18 cellular contexts compared by ENCODE assay signal in the genomic region with DNA sequence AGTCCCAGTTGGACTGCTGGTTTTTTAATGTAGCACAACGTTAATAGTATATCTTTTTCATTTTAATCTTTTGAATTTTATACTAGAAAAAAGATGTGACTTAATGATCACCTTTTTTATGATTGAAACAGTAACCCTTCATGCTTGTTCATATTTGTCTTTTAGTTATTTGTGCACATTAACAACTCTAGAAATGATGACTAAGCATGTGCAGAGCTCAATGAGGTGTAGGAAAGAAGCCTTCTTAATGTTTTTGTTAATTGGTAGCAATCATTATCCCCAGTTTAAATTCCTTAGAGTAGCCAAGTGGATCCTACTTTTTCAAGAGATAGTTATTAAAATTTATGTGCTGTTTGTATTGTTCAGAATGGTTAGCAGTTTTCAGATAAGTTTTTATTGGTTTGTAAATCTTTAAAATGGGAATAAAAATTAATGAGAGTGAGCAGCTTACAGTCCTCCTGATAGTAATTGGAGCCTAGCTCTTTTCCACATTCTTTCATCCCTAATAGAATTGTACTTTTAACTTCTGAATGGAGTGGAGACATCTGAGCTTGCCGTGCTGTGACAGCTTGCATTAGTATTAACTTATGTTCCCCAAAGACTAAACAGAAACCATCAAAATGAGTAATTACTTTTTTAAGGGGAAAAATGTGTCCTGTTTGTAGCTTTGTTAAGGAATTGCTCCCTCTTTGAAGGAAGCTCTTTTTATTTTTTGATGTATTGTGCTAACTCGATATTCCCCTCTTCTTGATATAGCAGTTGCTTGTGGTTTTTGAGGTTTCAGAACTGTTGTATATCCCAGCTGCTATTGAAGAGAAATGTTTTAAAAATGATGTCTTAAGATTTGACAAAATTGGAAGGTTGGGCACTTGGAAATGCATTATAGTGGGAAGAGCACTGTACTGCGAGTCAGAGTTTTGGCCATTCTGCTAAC. TPM values are rescaled to one million over a fixed set of nuclear protein-coding genes. Genes with fewer than 3 reads are reported as not detected.
DNase-seq lines count a peak whose midpoint lies in the region; ATAC-seq, FAIRE-seq and TF ChIP-seq lines count a peak whose summit lies in the region.
"Had no signal": no experiment of that assay in that cellular context is flagged by ENCODE, and none has a peak within 500 bp of the region (broad histone marks: within the 10 kb centered on the region; RNA-seq: fewer than 3 reads in every experiment).

No MANE protein-coding gene starts in this region.

- peak overlapping the region; percentile 72 for H3K4me2 ChIP-seq in Loucy (ENCODE audit: low read depth, low read length, poor library complexity, severe bottlenecking)

- DNase-seq in stimulated activated naive CD8-positive, alpha-beta T cell treated with anti-CD3 and anti-CD28 coated beads, Interleukin-15, amount 100 ng/mL, for 72 hours = no peak
- DNase-seq in stimulated activated naive CD8-positive, alpha-beta T cell treated with anti-CD3 and anti-CD28 coated beads, Interleukin-15, Interleukin-2, amounts not matched to agents 100 U/mL and 50 U/mL, for 24 hours = no peak
- DNase-seq in stimulated activated naive B cell treated with anti-CD40 and anti-IgM and Interleukin-4, amounts not matched to agents 10 μg/mL and 1 μg/mL and 100 μg/mL, for 72 hours = no peak
- DNase-seq in NCI-H146 treated with DMSO at 0.1 percent for 48 hours (lab: John Stamatoyannopoulos, UW; ENCODE audit: unreplicated experiment) (no peak), GM12892 (ENCODE audit: insufficient read length) (no peak)
- DNase-seq: activated CD4-positive, alpha-beta T cell treated with anti-CD3 and anti-CD28 coated beads for 48 hours; activated T-cell treated with anti-CD3 and anti-CD28 coated beads, Interleukin-2, amount 50 U/mL, for 72 hours; body of pancreas; islet precursor cell; NCI-H226; stimulated activated CD4-positive, alpha-beta T cell treated with anti-CD3 and anti-CD28 coated beads, Interleukin-4, amount 100 ng/mL, for 4 hours had no signal

- peak overlapping the region; percentile 18 to 22 for H3K4me3 Mint-ChIP-seq in stimulated activated naive CD8-positive, alpha-beta T cell treated with anti-CD3 and anti-CD28 coated beads, Interleukin-15, amount 100 ng/mL, for 72 hours
- H3K4me3 Mint-ChIP-seq in stimulated activated naive B cell treated with anti-CD40 and anti-IgM and Interleukin-4, amounts not matched to agents 10 μg/mL and 1 μg/mL and 100 μg/mL, for 72 hours = no peak overlapping the region
- H3K4me3 Mint-ChIP-seq: IgD-negative memory B cell; stimulated activated naive CD8-positive, alpha-beta T cell treated with anti-CD3 and anti-CD28 coated beads, Interleukin-15, Interleukin-2, amounts not matched to agents 100 ng/mL and 50 ng/mL, for 24 hours; T-helper 1 cell treated with Interleukin-12 subunit alpha and Interleukin-12 subunit beta and Interleukin-4 antibody, amounts not matched to agents 30 μg/mL and 1 μg/mL, for 36 hours had no signal

- no peak for FAIRE-seq in GM12892 (lab: Jason Lieb, UNC)

- H3K4me1 Mint-ChIP-seq in stimulated activated naive CD8-positive, alpha-beta T cell treated with anti-CD3 and anti-CD28 coated beads, Interleukin-15, amount 100 ng/mL, for 72 hours = peaks cover 47% of the 10 kb centered on the region
- peaks cover 0 to 25% of the 10 kb centered on the region in 2 donors for H3K4me1 Mint-ChIP-seq in stimulated activated naive B cell treated with anti-CD40 and anti-IgM and Interleukin-4, amounts not matched to agents 10 μg/mL and 1 μg/mL and 100 μg/mL, for 72 hours

- peaks cover 4% of the 10 kb centered on the region for H4K20me1 ChIP-seq in Loucy (ENCODE audit: insufficient read depth, low read length, poor library complexity, severe bottlenecking)

- TF ChIP-seq CTCF in Loucy (conservative IDR thresholded peaks at IDR 0.05; ENCODE audit: low read length) = no peak

- no peaks in the 10 kb centered on the region for H3K9me3 Mint-ChIP-seq in stimulated activated naive CD8-positive, alpha-beta T cell treated with anti-CD3 and anti-CD28 coated beads, Interleukin-15, amount 100 ng/mL, for 72 hours
- no peaks in the 10 kb centered on the region for H3K9me3 Mint-ChIP-seq in stimulated activated naive B cell treated with anti-CD40 and anti-IgM and Interleukin-4, amounts not matched to agents 10 μg/mL and 1 μg/mL and 100 μg/mL, for 72 hours
- H3K9me3 Mint-ChIP-seq: activated T-cell treated with anti-CD3 and anti-CD28 coated beads, Interleukin-2, amount 50 U/mL, for 72 hours; IgD-negative memory B cell; stimulated activated naive CD8-positive, alpha-beta T cell treated with anti-CD3 and anti-CD28 coated beads, Interleukin-15, Interleukin-2, amounts not matched to agents 100 ng/mL and 50 ng/mL, for 24 hours; T-helper 1 cell treated with Interleukin-12 subunit alpha and Interleukin-12 subunit beta and Interleukin-4 antibody, amounts not matched to agents 30 μg/mL and 1 μg/mL, for 36 hours had no signal

- H2AFZ ChIP-seq in Loucy (ENCODE audit: low read length) = no peak overlapping the region

- peaks cover 90% of the 10 kb centered on the region for H3K79me2 ChIP-seq in Loucy (ENCODE audit: insufficient read depth, low read length)

- H3K27me3 Mint-ChIP-seq in stimulated activated naive CD8-positive, alpha-beta T cell treated with anti-CD3 and anti-CD28 coated beads, Interleukin-15, amount 100 ng/mL, for 72 hours = no peaks in the 10 kb centered on the region
- H3K27me3 Mint-ChIP-seq in stimulated activated naive B cell treated with anti-CD40 and anti-IgM and Interleukin-4, amounts not matched to agents 10 μg/mL and 1 μg/mL and 100 μg/mL, for 72 hours = no peaks in the 10 kb centered on the region
- H3K27me3 Mint-ChIP-seq: IgD-negative memory B cell; stimulated activated naive CD8-positive, alpha-beta T cell treated with anti-CD3 and anti-CD28 coated beads, Interleukin-15, Interleukin-2, amounts not matched to agents 100 ng/mL and 50 ng/mL, for 24 hours had no signal

- H3K4me1 ChIP-seq in Loucy (ENCODE audit: insufficient read depth, low read length, poor library complexity, severe bottlenecking) (peaks cover 91% of the 10 kb centered on the region), endocrine pancreas (ENCODE audit: control insufficient read depth, insufficient read depth, low read length) (peaks cover 18% of the 10 kb centered on the region)

- no peak overlapping the region for H3K27ac Mint-ChIP-seq in stimulated activated naive CD8-positive, alpha-beta T cell treated with anti-CD3 and anti-CD28 coated beads, Interleukin-15, amount 100 ng/mL, for 72 hours
- H3K27ac Mint-ChIP-seq in stimulated activated naive B cell treated with anti-CD40 and anti-IgM and Interleukin-4, amounts not matched to agents 10 μg/mL and 1 μg/mL and 100 μg/mL, for 72 hours = peak overlapping the region; percentile 31
- H3K27ac Mint-ChIP-seq: activated T-cell treated with anti-CD3 and anti-CD28 coated beads, Interleukin-2, amount 50 U/mL, for 72 hours; IgD-negative memory B cell; stimulated activated naive CD8-positive, alpha-beta T cell treated with anti-CD3 and anti-CD28 coated beads, Interleukin-15, Interleukin-2, amounts not matched to agents 100 ng/mL and 50 ng/mL, for 24 hours; T-helper 1 cell treated with Interleukin-12 subunit alpha and Interleukin-12 subunit beta and Interleukin-4 antibody, amounts not matched to agents 30 μg/mL and 1 μg/mL, for 36 hours had no signal

- peaks cover 4% of the 10 kb centered on the region; the same call in 1 of the 2 replicates for H3F3A ChIP-seq in Loucy (ENCODE audit: low read depth)

- TF ChIP-seq POLR2A in GM12892 (IDR thresholded peaks at IDR 0.05; ENCODE audit: low read depth, low read length) = no peak

- H3K4me3 ChIP-seq in Loucy (ENCODE audit: low read length, poor library complexity, severe bottlenecking) = peak overlapping the region; percentile 57
- H3K4me3 ChIP-seq in endocrine pancreas (ENCODE audit: control insufficient read depth, insufficient read depth, low read length) = peak overlapping the region; percentile 4
- H3K4me3 ChIP-seq: body of pancreas, HAP-1 had no signal

- peaks cover 16 to 31% of the 10 kb centered on the region in 2 donors for H3K36me3 Mint-ChIP-seq in stimulated activated naive B cell treated with anti-CD40 and anti-IgM and Interleukin-4, amounts not matched to agents 10 μg/mL and 1 μg/mL and 100 μg/mL, for 72 hours

- peaks cover 32% of the 10 kb centered on the region for H3K36me3 ChIP-seq in Loucy (ENCODE audit: insufficient read depth, low read length)
- H3K36me3 ChIP-seq in endocrine pancreas (ENCODE audit: control insufficient read depth, insufficient read depth, low read length) = no peaks in the 10 kb centered on the region

- no peaks in the 10 kb centered on the region for H3K9me2 ChIP-seq in Loucy (replicated peaks; ENCODE audit: low read depth, low read length)

- H3K27me3 ChIP-seq in Loucy (ENCODE audit: insufficient read depth, low read length, poor library complexity, severe bottlenecking) (no peaks in the 10 kb centered on the region), endocrine pancreas (ENCODE audit: control insufficient read depth, insufficient read depth, low read length) (no peaks in the 10 kb centered on the region)
- H3K27me3 ChIP-seq: body of pancreas had no signal

- peak overlapping the region; percentile 67 for H3K9ac ChIP-seq in Loucy (ENCODE audit: low read depth, low read length, poor library complexity, severe bottlenecking)
- H3K9ac ChIP-seq in endocrine pancreas (ENCODE audit: control insufficient read depth, insufficient read depth, low read length) = no peak overlapping the region

- H3K9me3 ChIP-seq in Loucy (ENCODE audit: insufficient read depth, low read depth, low read length) (no peaks in the 10 kb centered on the region), endocrine pancreas (ENCODE audit: control insufficient read depth, low read length) (no peaks in the 10 kb centered on the region)
- H3K9me3 ChIP-seq: body of pancreas, HAP-1 had no signal

- no peak for ATAC-seq in stimulated activated naive CD8-positive, alpha-beta T cell treated with anti-CD3 and anti-CD28 coated beads, Interleukin-15, amount 100 ng/mL, for 72 hours
- no peak for ATAC-seq in stimulated activated naive CD8-positive, alpha-beta T cell treated with anti-CD3 and anti-CD28 coated beads, Interleukin-15, Interleukin-2, amounts not matched to agents 100 U/mL and 50 U/mL, for 24 hours
- no peak for ATAC-seq in stimulated activated naive B cell treated with anti-CD40 and anti-IgM and Interleukin-4, amounts not matched to agents 10 μg/mL and 1 μg/mL and 100 μg/mL, for 72 hours (replicated peaks)
- no peak for ATAC-seq in GM21717 (IDR thresholded peaks at IDR 0.05; ENCODE audit: unreplicated experiment)
- ATAC-seq: activated T-cell treated with anti-CD3 and anti-CD28 coated beads, Interleukin-2, amount 50 U/mL, for 72 hours; body of pancreas had no signal

RNA-seq across cellular contexts. Expression of gene PIK3C3, which starts 17.3 kb away (rescaled TPM):
- polyA plus RNA-seq in GM12892 (2012; ENCODE audit: missing spikeins) = 33.7 TPM

Comparison
In these comparisons a context has a peak if more than half of its experiments do, and no peak if none do; other contexts are left out.
1. H3K4me3 Mint-ChIP-seq: peak in stimulated activated naive CD8-positive, alpha-beta T cell treated with anti-CD3 and anti-CD28 coated beads, Interleukin-15, amount 100 ng/mL, for 72 hours (2 of 2); none in stimulated activated naive B cell treated with anti-CD40 and anti-IgM and Interleukin-4, amounts not matched to agents 10 μg/mL and 1 μg/mL and 100 μg/mL, for 72 hours (0 of 2).